13 cellular contexts compared by ENCODE assay signal in genomic region chr1:153553691-153554608, GRCh38. TPM values are rescaled to one million over a fixed set of nuclear protein-coding genes. Genes with fewer than 3 reads are reported as not detected.
A peak's percentile ranks its signal among the peaks of the same experiment; 100 is the strongest.
DNase-seq lines count a peak whose midpoint lies in the region; FAIRE-seq and TF ChIP-seq lines count a peak whose summit lies in the region.
"Had no signal": no experiment of that assay in that cellular context is flagged by ENCODE, and none has a peak within 500 bp of the region (broad histone marks: within the 10 kb centered on the region; RNA-seq: fewer than 3 reads in every experiment).

No MANE protein-coding gene starts in this region.

- H3K9me3 ChIP-seq in SJCRH30 (replicated peaks), result no peaks in the 10 kb centered on the region

- TF ChIP-seq CTCF in CD14-positive monocyte (IDR thresholded peaks at IDR 0.05), result no peak
- TF ChIP-seq CTCF in RWPE1 (conservative IDR thresholded peaks at IDR 0.05; ENCODE audit: low read depth), result no peak
- no peak for TF ChIP-seq CTCF in fibroblast of mammary gland (conservative IDR thresholded peaks at IDR 0.05; ENCODE audit: control insufficient read depth, insufficient read depth, low read depth, low read length)

- H3K27me3 ChIP-seq in SJCRH30, result no peaks in the 10 kb centered on the region

- no peak overlapping the region for H3K4me3 Mint-ChIP-seq in CD14-positive monocyte
- H3K4me3 Mint-ChIP-seq: activated B cell treated with CpG ODN at 0.5 μM for 24 hours; activated naive CD8-positive, alpha-beta T cell treated with anti-CD3 and anti-CD28 coated beads, Interleukin-2, amount 10 ng/mL, durations not matched to agents 7 days and 5 days; CD8-positive, alpha-beta memory T cell had no signal

- peaks cover 59% of the 10 kb centered on the region for H3K4me1 Mint-ChIP-seq in CD14-positive monocyte
- H3K4me1 Mint-ChIP-seq: CD8-positive, alpha-beta memory T cell had no signal

- CTCF ChIA-PET in RWPE1 (lab: Yijun Ruan, JAX), result interaction anchor here (0.6 to 1.8 kb wide), 4 partner anchors 8 to 27 kb away, joined by 3 to 6 read pairs (median 5); no protein-coding TSS in a partner anchor

- H3K36me3 Mint-ChIP-seq in CD14-positive monocyte, result peaks cover 2 to 9% of the 10 kb centered on the region in 2 donors
- H3K36me3 Mint-ChIP-seq: activated naive CD8-positive, alpha-beta T cell treated with anti-CD3 and anti-CD28 coated beads, Interleukin-2, amount 10 ng/mL, durations not matched to agents 7 days and 5 days; CD8-positive, alpha-beta memory T cell had no signal

- no peaks in the 10 kb centered on the region for H3K9me3 Mint-ChIP-seq in CD14-positive monocyte
- H3K9me3 Mint-ChIP-seq: activated B cell treated with CpG ODN at 0.5 μM for 24 hours; activated naive CD8-positive, alpha-beta T cell treated with anti-CD3 and anti-CD28 coated beads, Interleukin-2, amount 10 ng/mL, durations not matched to agents 7 days and 5 days; CD8-positive, alpha-beta memory T cell had no signal

- POLR2A ChIA-PET in RWPE1 (lab: Yijun Ruan, JAX; ENCODE audit: low non-redundant PET), result interaction anchor here (0.6 kb wide), 1 partner anchor 16 kb away, joined by 3 read pairs; no protein-coding TSS in a partner anchor

- peaks cover 1 to 3% (median 2%) of the 10 kb centered on the region in 3 donors for H3K27me3 Mint-ChIP-seq in CD14-positive monocyte (ENCODE audit: low read depth in 3 of 3)
- H3K27me3 Mint-ChIP-seq: activated naive CD8-positive, alpha-beta T cell treated with anti-CD3 and anti-CD28 coated beads, Interleukin-2, amount 10 ng/mL, durations not matched to agents 7 days and 5 days; CD8-positive, alpha-beta memory T cell had no signal

- DNase-seq in CD14-positive monocyte (ENCODE audit: low spot score), result no peak
- no peak for DNase-seq in RWPE1 (ENCODE audit: low spot score)
- DNase-seq in fibroblast of mammary gland (ENCODE audit: low read depth), result peak; percentile 69
- peak; percentile 56 for DNase-seq in renal cortical epithelial cell (ENCODE audit: low read depth)
- DNase-seq in NOMO-1 treated with dmso at 0.1 percent for 144 hours (lab: John Stamatoyannopoulos, UW; ENCODE audit: unreplicated experiment), result no peak
- DNase-seq in T1000 (lab: John Stamatoyannopoulos, UW), result no peak
- DNase-seq in H54 (ENCODE audit: insufficient read length, low spot score), result no peak
- no peak for DNase-seq in SJCRH30
- DNase-seq: activated B cell treated with CpG ODN at 0.5 μM for 24 hours; activated naive CD8-positive, alpha-beta T cell treated with anti-CD3 and anti-CD28 coated beads, Interleukin-2, amount 10 ng/mL, durations not matched to agents 7 days and 5 days; CD8-positive, alpha-beta memory T cell; midbrain had no signal

- H3K27ac ChIP-seq in RWPE1, result peak overlapping the region; percentile 96
- no peak overlapping the region for H3K27ac ChIP-seq in SJCRH30

- FAIRE-seq in H54 (lab: Jason Lieb, UNC), result no peak
- FAIRE-seq: GM12878 had no signal

- no peaks in the 10 kb centered on the region for H3K36me3 ChIP-seq in SJCRH30

- peak overlapping the region in 6 of 7 donors; percentile 55 to 89 (median 71) for H3K27ac Mint-ChIP-seq in CD14-positive monocyte
- H3K27ac Mint-ChIP-seq: activated B cell treated with CpG ODN at 0.5 μM for 24 hours; activated naive CD8-positive, alpha-beta T cell treated with anti-CD3 and anti-CD28 coated beads, Interleukin-2, amount 10 ng/mL, durations not matched to agents 7 days and 5 days had no signal

- TF ChIP-seq POLR2A in H54 (IDR thresholded peaks at IDR 0.05; ENCODE audit: low read depth, low read length), result no peak

- intact Hi-C loops in CD14-positive monocyte (cut with micrococcal nuclease), result no loop called here

- peaks cover 17% of the 10 kb centered on the region for H3K4me1 ChIP-seq in SJCRH30

- no peak overlapping the region for H3K4me3 ChIP-seq in fibroblast of mammary gland (ENCODE audit: control insufficient read depth, low read depth, low read length)
- H3K4me3 ChIP-seq in SJCRH30, result no peak overlapping the region
- H3K4me3 ChIP-seq: GM12878 had no signal

RNA-seq across cellular contexts. Expression of gene S100A3, which starts 4.9 kb away (rescaled TPM):
- under 1 TPM in 1 of 2 donors, not detected in 1; 0.54 TPM for polyA plus RNA-seq in CD14-positive monocyte
- 5.2 and 36.8 TPM in 2 replicates for total RNA-seq in renal cortical epithelial cell
- total RNA-seq in SJCRH30 (2014; rRNA removed; shearing (Covaris generic)), result 0.38 and 1.0 TPM in 2 replicates
- total RNA-seq: activated B cell treated with CpG ODN at 0.5 μM for 24 hours; activated naive CD8-positive, alpha-beta T cell treated with anti-CD3 and anti-CD28 coated beads, Interleukin-2, amount 10 ng/mL, durations not matched to agents 7 days and 5 days; CD8-positive, alpha-beta memory T cell; GM12878 had no signal
- polyA plus RNA-seq: CD8-positive, alpha-beta memory T cell had no signal

RNA-seq across cellular contexts. Expression of gene S100A4, which starts 8.3 kb away (rescaled TPM):
- polyA plus RNA-seq in CD14-positive monocyte, result 1,000 to 10,000 TPM; 6,092 to 7,344 TPM
- 7.6 and 303 TPM in 2 replicates for total RNA-seq in renal cortical epithelial cell
- 1.0 and 2.1 TPM in 2 replicates for total RNA-seq in SJCRH30 (2014; rRNA removed; shearing (Covaris generic))

RNA-seq across cellular contexts. Expression of gene S100A2, which starts 11.7 kb away (rescaled TPM):
- not detected for polyA plus RNA-seq in CD14-positive monocyte
- total RNA-seq in renal cortical epithelial cell, result 37.9 and 392 TPM in 2 replicates
- 3.2 and 5.5 TPM in 2 replicates for total RNA-seq in SJCRH30 (2014; rRNA removed; shearing (Covaris generic))
- total RNA-seq: activated naive CD8-positive, alpha-beta T cell treated with anti-CD3 and anti-CD28 coated beads, Interleukin-2, amount 10 ng/mL, durations not matched to agents 7 days and 5 days had no signal

RNA-seq across cellular contexts. Expression of gene S100A5, which starts 13.2 kb away (rescaled TPM):
- 1 to 10 TPM in 1 of 2 donors, not detected in 1; 1.4 TPM for polyA plus RNA-seq in CD14-positive monocyte
- total RNA-seq in renal cortical epithelial cell, result 1.2 TPM in 2 replicates
- not detected in 2 replicates for total RNA-seq in SJCRH30 (2014; rRNA removed; shearing (Covaris generic))

RNA-seq across cellular contexts. Expression of gene S100A6, which starts 18.2 kb away (rescaled TPM):
- polyA plus RNA-seq in CD14-positive monocyte, result 1,000 to 10,000 TPM; 4,414 to 5,004 TPM
- total RNA-seq in renal cortical epithelial cell, result 428 and 2,979 TPM in 2 replicates
- 38.8 and 48.3 TPM in 2 replicates for total RNA-seq in SJCRH30 (2014; rRNA removed; shearing (Covaris generic))

Comparison
In these comparisons a context has a peak if more than half of its experiments do, and no peak if none do; other contexts are left out.
1. DNase-seq: peak in fibroblast of mammary gland (single experiment) and renal cortical epithelial cell (single experiment); none in CD14-positive monocyte (single experiment), RWPE1 (single experiment), NOMO-1 treated with dmso at 0.1 percent for 144 hours (single experiment), T1000 (single experiment), H54 (single experiment) and SJCRH30 (0 of 2).